In the genomic region with DNA sequence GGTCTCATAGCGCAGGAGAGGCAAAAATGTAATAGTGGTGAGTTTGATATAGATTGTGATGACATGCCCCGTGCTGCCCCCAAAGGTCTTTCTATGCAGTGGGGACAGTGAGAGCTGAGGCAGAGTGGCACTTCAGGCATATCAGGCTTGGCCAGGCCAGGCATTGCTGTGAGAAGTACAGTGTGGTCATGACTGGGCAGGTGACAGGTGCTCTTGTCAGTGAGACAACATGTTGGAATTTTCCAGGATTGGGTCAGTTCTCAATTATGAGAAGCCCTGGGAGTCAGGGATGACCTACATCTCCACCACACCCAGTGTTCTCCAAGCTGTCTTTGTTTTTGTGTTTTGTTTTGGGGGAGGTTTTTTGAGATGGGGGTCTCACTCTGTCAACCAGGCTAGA, we compare ENCODE assay signal across 23 cellular contexts.
"Had no signal": no experiment of that assay in that cellular context is flagged by ENCODE, and none has a peak within 500 bp of the region (broad histone marks: within the 10 kb centered on the region; RNA-seq: fewer than 3 reads in every experiment).

No MANE protein-coding gene starts in this region.

- H3K4me3 Mint-ChIP-seq: activated naive CD4-positive, alpha-beta T cell treated with anti-CD3 and anti-CD28 coated beads, Interleukin-2, amount 10 ng/mL, durations not matched to agents 7 days and 5 days; activated naive CD8-positive, alpha-beta T cell treated with anti-CD3 and anti-CD28 coated beads, Interleukin-2, amount 50 U/mL, for 24 hours; activated T-cell treated with anti-CD3 and anti-CD28 coated beads, Interleukin-2, amount 50 U/mL, for 4 hours; stimulated activated naive B cell treated with anti-CD40 and anti-IgM and Interleukin-4, amounts not matched to agents 10 μg/mL and 1 μg/mL and 100 μg/mL, for 72 hours; type B pancreatic cell had no signal

- DNase-seq: activated CD4-positive, alpha-beta T cell treated with anti-CD3 and anti-CD28 coated beads, Interleukin-2, amount 50 U/mL, for 4 hours; activated CD8-positive, alpha-beta memory T cell treated with anti-CD3 and anti-CD28 coated beads for 24 hours; activated CD8-positive, alpha-beta memory T cell treated with anti-CD3 and anti-CD28 coated beads, Interleukin-2, amount 50 U/mL, for 4 hours; activated effector memory CD4-positive, alpha-beta T cell treated with Interleukin-2 at 50 U/mL for 16 hours; activated naive CD4-positive, alpha-beta T cell treated with anti-CD3 and anti-CD28 coated beads, Interleukin-2, amount 10 ng/mL, durations not matched to agents 7 days and 5 days; activated naive CD8-positive, alpha-beta T cell treated with anti-CD3 and anti-CD28 coated beads, Interleukin-2, amount 50 U/mL, for 24 hours; activated T-cell treated with anti-CD3 and anti-CD28 coated beads, Interleukin-2, amount 50 U/mL, for 4 hours; effector memory CD4-positive, alpha-beta T cell; foreskin melanocyte; left cardiac atrium; mesenchymal stem cell; small intestine; stimulated activated CD4-positive, alpha-beta T cell treated with anti-CD3 and anti-CD28 coated beads, Interleukin-2, amount 100 ng/mL, for 24 hours; stimulated activated naive B cell treated with anti-CD40 and anti-IgM and Interleukin-4, amounts not matched to agents 10 μg/mL and 1 μg/mL and 100 μg/mL, for 72 hours; T-helper 1 cell; T-helper 9 cell; testis had no signal

- ATAC-seq: activated naive CD8-positive, alpha-beta T cell treated with anti-CD3 and anti-CD28 coated beads, Interleukin-2, amount 50 U/mL, for 24 hours; activated T-cell treated with anti-CD3 and anti-CD28 coated beads, Interleukin-2, amount 50 U/mL, for 4 hours; esophagus mucosa; left cardiac atrium; sciatic nerve; stimulated activated naive B cell treated with anti-CD40 and anti-IgM and Interleukin-4, amounts not matched to agents 10 μg/mL and 1 μg/mL and 100 μg/mL, for 72 hours had no signal

- H3K27me3 Mint-ChIP-seq: activated naive CD4-positive, alpha-beta T cell treated with anti-CD3 and anti-CD28 coated beads, Interleukin-2, amount 10 ng/mL, durations not matched to agents 7 days and 5 days; activated naive CD8-positive, alpha-beta T cell treated with anti-CD3 and anti-CD28 coated beads, Interleukin-2, amount 50 U/mL, for 24 hours; stimulated activated naive B cell treated with anti-CD40 and anti-IgM and Interleukin-4, amounts not matched to agents 10 μg/mL and 1 μg/mL and 100 μg/mL, for 72 hours; type B pancreatic cell had no signal

- H3K4me3 ChIP-seq: cardiac muscle cell, hepatocyte, testis, vagina had no signal

- H3K27ac Mint-ChIP-seq: activated naive CD4-positive, alpha-beta T cell treated with anti-CD3 and anti-CD28 coated beads, Interleukin-2, amount 10 ng/mL, durations not matched to agents 7 days and 5 days; activated naive CD8-positive, alpha-beta T cell treated with anti-CD3 and anti-CD28 coated beads, Interleukin-2, amount 50 U/mL, for 24 hours; type B pancreatic cell had no signal

- H3K9me3 Mint-ChIP-seq: activated naive CD4-positive, alpha-beta T cell treated with anti-CD3 and anti-CD28 coated beads, Interleukin-2, amount 10 ng/mL, durations not matched to agents 7 days and 5 days; activated naive CD8-positive, alpha-beta T cell treated with anti-CD3 and anti-CD28 coated beads, Interleukin-2, amount 50 U/mL, for 24 hours; activated T-cell treated with anti-CD3 and anti-CD28 coated beads, Interleukin-2, amount 50 U/mL, for 4 hours; stimulated activated naive B cell treated with anti-CD40 and anti-IgM and Interleukin-4, amounts not matched to agents 10 μg/mL and 1 μg/mL and 100 μg/mL, for 72 hours; type B pancreatic cell had no signal
